In the genomic region with DNA sequence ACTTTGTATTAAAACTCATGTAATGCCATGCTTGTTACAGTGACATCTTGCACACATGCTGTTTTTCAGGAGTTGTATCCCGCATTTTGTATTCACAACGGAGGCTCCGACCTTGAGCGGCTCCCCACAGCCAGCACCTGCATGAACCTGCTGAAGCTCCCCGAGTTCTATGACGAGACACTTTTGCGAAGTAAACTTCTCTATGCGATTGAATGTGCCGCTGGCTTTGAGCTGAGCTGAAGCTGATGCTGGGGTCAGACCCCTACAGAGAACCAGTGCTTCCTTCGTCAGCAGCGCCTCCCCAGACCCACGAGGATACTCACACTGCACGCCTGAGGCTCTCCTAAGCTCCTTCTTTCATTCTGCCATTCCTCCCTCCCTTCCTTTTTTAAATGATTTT, we compare ENCODE assay signal across 17 cellular contexts.
DNase-seq lines count a peak whose midpoint lies in the region; ATAC-seq and TF ChIP-seq lines count a peak whose summit lies in the region.
"Had no signal": no experiment of that assay in that cellular context is flagged by ENCODE, and none has a peak within 500 bp of the region (broad histone marks: within the 10 kb centered on the region; RNA-seq: fewer than 3 reads in every experiment).

No MANE protein-coding gene starts in this region.

- no peak overlapping the region for H2AFZ ChIP-seq in GM23338
- H2AFZ ChIP-seq in neural progenitor cell (replicated peaks), result no peak overlapping the region
- H2AFZ ChIP-seq: GM23248 had no signal

- TF ChIP-seq CTCF in GM23338 (conservative IDR thresholded peaks at IDR 0.05; ENCODE audit: low read depth in 2 of 2) (no peak), chondrocyte (IDR thresholded peaks at IDR 0.05) (no peak), neural progenitor cell (IDR thresholded peaks at IDR 0.05) (no peak), BE2C (IDR thresholded peaks at IDR 0.05; ENCODE audit: low read depth, low read length) (no peak)

- H3K4me1 ChIP-seq in GM23338 (ENCODE audit: insufficient read depth) (no peaks in the 10 kb centered on the region; the same call in 1 of the 2 replicates), neural progenitor cell (no peaks in the 10 kb centered on the region), BE2C (peaks cover 5% of the 10 kb centered on the region; the same call in 1 of the 2 replicates)
- H3K4me1 ChIP-seq: Caco-2 had no signal

- H3K27me3 ChIP-seq in GM23338 (ENCODE audit: insufficient read depth) (no peaks in the 10 kb centered on the region), H7 (ENCODE audit: control insufficient read depth, insufficient read depth, low read length) (no peaks in the 10 kb centered on the region), neural progenitor cell (no peaks in the 10 kb centered on the region), BE2C (no peaks in the 10 kb centered on the region)
- H3K27me3 ChIP-seq: BLaER1 had no signal

- H3K36me3 Mint-ChIP-seq in GM23338 (ENCODE audit: low read depth) (peaks cover 45% of the 10 kb centered on the region), chondrocyte (ENCODE audit: low read depth) (peaks cover 32% of the 10 kb centered on the region), neural progenitor cell (peaks cover 33% of the 10 kb centered on the region)

- peak overlapping the region; percentile 81 for H3K27ac ChIP-seq in GM23338 (ENCODE audit: low read depth)
- H3K27ac ChIP-seq in neural progenitor cell, result no peak overlapping the region
- H3K27ac ChIP-seq: A549, BLaER1, GM23248 had no signal

- H3F3A ChIP-seq in GM23338 (replicated peaks; ENCODE audit: low read depth) (peaks cover 23% of the 10 kb centered on the region; the same call in 1 of the 2 replicates), neural progenitor cell (ENCODE audit: low read depth) (no peaks in the 10 kb centered on the region)

- DNase-seq in GM23338 (ENCODE audit: low spot score) (no peak), H7 (peak; percentile 49), chondrocyte (ENCODE audit: low spot score) (peak; percentile 34), neural progenitor cell (ENCODE audit: low spot score) (no peak), Kasumi-1 (lab: John Stamatoyannopoulos, UW) (no peak), AG20443 (ENCODE audit: low spot score) (no peak), NOMO-1 treated with dmso at 0.1 percent for 144 hours (lab: John Stamatoyannopoulos, UW; ENCODE audit: unreplicated experiment) (no peak), BE2C (no peak)
- DNase-seq: Caco-2; CD8-positive, alpha-beta memory T cell; DMS53; GF-D8; GM23248 had no signal

- H3K79me2 ChIP-seq in GM23338 (replicated peaks; ENCODE audit: insufficient read depth) (no peaks in the 10 kb centered on the region), neural progenitor cell (ENCODE audit: low read depth) (no peaks in the 10 kb centered on the region)

- H3K36me3 ChIP-seq in GM23338 (ENCODE audit: insufficient read depth) (peaks cover 6% of the 10 kb centered on the region; the same call in 1 of the 2 replicates), H7 (replicated peaks; ENCODE audit: control insufficient read depth, insufficient read depth, low read length) (peaks cover 11% of the 10 kb centered on the region), neural progenitor cell (no peaks in the 10 kb centered on the region), BE2C (peaks cover 64% of the 10 kb centered on the region)

- H3K4me1 Mint-ChIP-seq in GM23338 (peaks cover 3% of the 10 kb centered on the region), chondrocyte (ENCODE audit: low read depth) (peaks cover 18% of the 10 kb centered on the region), neural progenitor cell (peaks cover 4% of the 10 kb centered on the region)

- 0 out of 2 replicates have a peak, but pooled peaks cover 9% of the 10 kb centered on the region for H4K20me1 ChIP-seq in GM23338 (replicated peaks; ENCODE audit: insufficient read depth)
- no peaks in the 10 kb centered on the region for H4K20me1 ChIP-seq in neural progenitor cell (ENCODE audit: low read depth)
- H4K20me1 ChIP-seq: BLaER1 had no signal

- H3K4me2 ChIP-seq in GM23338 (no peak overlapping the region), neural progenitor cell (no peak overlapping the region)
- H3K4me2 ChIP-seq: A549, BLaER1 had no signal

- H3K9me3 ChIP-seq in neural progenitor cell (ENCODE audit: low read depth) (no peaks in the 10 kb centered on the region), BE2C (no peaks in the 10 kb centered on the region)
- H3K9me3 ChIP-seq: A549, BLaER1, Caco-2, HAP-1 had no signal

- no peak overlapping the region for H3K4me3 Mint-ChIP-seq in GM23338
- no peak overlapping the region for H3K4me3 Mint-ChIP-seq in chondrocyte (ENCODE audit: unreplicated experiment)
- no peak overlapping the region for H3K4me3 Mint-ChIP-seq in neural progenitor cell
- H3K4me3 Mint-ChIP-seq: CD8-positive, alpha-beta memory T cell; IgD-negative memory B cell had no signal

- no peaks in the 10 kb centered on the region for H3K9me2 ChIP-seq in GM23338 (ENCODE audit: insufficient read depth)

- H3K9me3 Mint-ChIP-seq in GM23338 (no peaks in the 10 kb centered on the region), chondrocyte (ENCODE audit: low read depth) (no peaks in the 10 kb centered on the region), neural progenitor cell (no peaks in the 10 kb centered on the region)
- H3K9me3 Mint-ChIP-seq: CD8-positive, alpha-beta memory T cell; IgD-negative memory B cell had no signal

- H3K9ac ChIP-seq in neural progenitor cell, result no peak overlapping the region
- H3K9ac ChIP-seq: BLaER1, GM23248 had no signal

- ATAC-seq in GM23338, result peak; percentile 20; the same call in 1 of the 3 replicates
- ATAC-seq: A549 had no signal

- H3K27ac Mint-ChIP-seq in GM23338 (peak overlapping the region; percentile 61; the same call in 1 of the 2 replicates), chondrocyte (ENCODE audit: unreplicated experiment) (no peak overlapping the region), neural progenitor cell (peak overlapping the region; percentile 81)

- H3K4me3 ChIP-seq in GM23338 (no peak overlapping the region), H7 (ENCODE audit: insufficient read depth, low read depth, low read length) (no peak overlapping the region), neural progenitor cell (no peak overlapping the region), BE2C (ENCODE audit: low read depth, low read length) (no peak overlapping the region)
- H3K4me3 ChIP-seq: A549, BLaER1, GM23248, HAP-1 had no signal

- H3K27me3 Mint-ChIP-seq in GM23338 (ENCODE audit: insufficient read depth, low read depth, poor library complexity) (peaks cover 4% of the 10 kb centered on the region), chondrocyte (ENCODE audit: low read depth) (no peaks in the 10 kb centered on the region), neural progenitor cell (ENCODE audit: insufficient read depth, low read depth) (peaks cover 2% of the 10 kb centered on the region)
- H3K27me3 Mint-ChIP-seq: CD8-positive, alpha-beta memory T cell; IgD-negative memory B cell had no signal

TF ChIP-seq in GM23338, 12 proteins besides CTCF, POLR2A, EP300 and RAD21 (continues in another document):
- no peak for TF ChIP-seq ZNF331 (CRISPR knock-in tag; IDR thresholded peaks at IDR 0.05; ENCODE audit: low read depth)
- TF ChIP-seq EZH2 (IDR thresholded peaks at IDR 0.05; ENCODE audit: low read depth, unreplicated experiment), result no peak
- TF ChIP-seq STAT1 (IDR thresholded peaks at IDR 0.05; ENCODE audit: unreplicated experiment), result no peak
- no peak for TF ChIP-seq POLR2AphosphoS5 (IDR thresholded peaks at IDR 0.05; ENCODE audit: low read depth)
- TF ChIP-seq NANOG (IDR thresholded peaks at IDR 0.05; ENCODE audit: borderline replicate concordance), result no peak
- TF ChIP-seq, protein P1, sequence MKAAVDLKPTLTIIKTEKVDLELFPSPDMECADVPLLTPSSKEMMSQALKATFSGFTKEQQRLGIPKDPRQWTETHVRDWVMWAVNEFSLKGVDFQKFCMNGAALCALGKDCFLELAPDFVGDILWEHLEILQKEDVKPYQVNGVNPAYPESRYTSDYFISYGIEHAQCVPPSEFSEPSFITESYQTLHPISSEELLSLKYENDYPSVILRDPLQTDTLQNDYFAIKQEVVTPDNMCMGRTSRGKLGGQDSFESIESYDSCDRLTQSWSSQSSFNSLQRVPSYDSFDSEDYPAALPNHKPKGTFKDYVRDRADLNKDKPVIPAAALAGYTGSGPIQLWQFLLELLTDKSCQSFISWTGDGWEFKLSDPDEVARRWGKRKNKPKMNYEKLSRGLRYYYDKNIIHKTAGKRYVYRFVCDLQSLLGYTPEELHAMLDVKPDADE (IDR thresholded peaks at IDR 0.05), result no peak
- TF ChIP-seq CREB1 (CRISPR knock-in tag; IDR thresholded peaks at IDR 0.05; ENCODE audit: low read depth), result no peak
- TF ChIP-seq EZH2phosphoT487 (IDR thresholded peaks at IDR 0.05; ENCODE audit: unreplicated experiment), result no peak
- no peak for TF ChIP-seq ZNF114 (CRISPR knock-in tag; IDR thresholded peaks at IDR 0.05)
- TF ChIP-seq, protein P2, sequence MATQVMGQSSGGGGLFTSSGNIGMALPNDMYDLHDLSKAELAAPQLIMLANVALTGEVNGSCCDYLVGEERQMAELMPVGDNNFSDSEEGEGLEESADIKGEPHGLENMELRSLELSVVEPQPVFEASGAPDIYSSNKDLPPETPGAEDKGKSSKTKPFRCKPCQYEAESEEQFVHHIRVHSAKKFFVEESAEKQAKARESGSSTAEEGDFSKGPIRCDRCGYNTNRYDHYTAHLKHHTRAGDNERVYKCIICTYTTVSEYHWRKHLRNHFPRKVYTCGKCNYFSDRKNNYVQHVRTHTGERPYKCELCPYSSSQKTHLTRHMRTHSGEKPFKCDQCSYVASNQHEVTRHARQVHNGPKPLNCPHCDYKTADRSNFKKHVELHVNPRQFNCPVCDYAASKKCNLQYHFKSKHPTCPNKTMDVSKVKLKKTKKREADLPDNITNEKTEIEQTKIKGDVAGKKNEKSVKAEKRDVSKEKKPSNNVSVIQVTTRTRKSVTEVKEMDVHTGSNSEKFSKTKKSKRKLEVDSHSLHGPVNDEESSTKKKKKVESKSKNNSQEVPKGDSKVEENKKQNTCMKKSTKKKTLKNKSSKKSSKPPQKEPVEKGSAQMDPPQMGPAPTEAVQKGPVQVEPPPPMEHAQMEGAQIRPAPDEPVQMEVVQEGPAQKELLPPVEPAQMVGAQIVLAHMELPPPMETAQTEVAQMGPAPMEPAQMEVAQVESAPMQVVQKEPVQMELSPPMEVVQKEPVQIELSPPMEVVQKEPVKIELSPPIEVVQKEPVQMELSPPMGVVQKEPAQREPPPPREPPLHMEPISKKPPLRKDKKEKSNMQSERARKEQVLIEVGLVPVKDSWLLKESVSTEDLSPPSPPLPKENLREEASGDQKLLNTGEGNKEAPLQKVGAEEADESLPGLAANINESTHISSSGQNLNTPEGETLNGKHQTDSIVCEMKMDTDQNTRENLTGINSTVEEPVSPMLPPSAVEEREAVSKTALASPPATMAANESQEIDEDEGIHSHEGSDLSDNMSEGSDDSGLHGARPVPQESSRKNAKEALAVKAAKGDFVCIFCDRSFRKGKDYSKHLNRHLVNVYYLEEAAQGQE (IDR thresholded peaks at IDR 0.05; ENCODE audit: unreplicated experiment), result no peak

Comparison
In these comparisons a context has a peak if more than half of its experiments do, and no peak if none do; other contexts are left out.
1. DNase-seq: peak in H7 (single experiment) and chondrocyte (single experiment); none in GM23338 (single experiment), neural progenitor cell (single experiment), Kasumi-1 (0 of 2), AG20443 (single experiment), NOMO-1 treated with dmso at 0.1 percent for 144 hours (single experiment) and BE2C (single experiment).